Comparison of ENCODE assay signal across 1 cellular context in the genomic region with DNA sequence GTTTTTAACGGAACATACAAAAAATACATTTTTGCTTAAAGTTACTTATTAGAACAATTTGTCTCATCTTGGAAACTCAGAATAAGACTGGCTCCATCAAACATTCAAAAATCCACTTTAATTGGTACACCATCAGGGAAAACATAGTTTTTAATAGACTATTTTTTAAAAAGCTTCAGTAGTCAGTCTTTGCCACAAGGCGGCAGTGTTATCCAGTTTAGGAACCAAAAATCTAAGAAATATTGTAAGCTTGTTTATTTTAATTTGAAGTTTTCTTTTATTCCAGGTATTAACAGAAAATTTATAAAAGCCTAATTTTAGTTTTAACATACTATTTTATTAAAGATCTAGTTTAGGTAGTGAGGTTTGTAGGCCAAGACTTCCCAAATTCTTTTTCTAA.
TF ChIP-seq lines count a peak whose summit lies in the region.

No MANE protein-coding gene starts in this region.

TF ChIP-seq in HCT116, 20 proteins besides CTCF, POLR2A, EP300 and RAD21 (continued from another document):
- TF ChIP-seq YY1 (IDR thresholded peaks at IDR 0.05; ENCODE audit: extremely low read depth, insufficient replicate concordance, low read depth, low read length) (no peak), JUND (IDR thresholded peaks at IDR 0.05) (no peak), EGR1 (IDR thresholded peaks at IDR 0.05; ENCODE audit: low read depth) (no peak), SP1 (IDR thresholded peaks at IDR 0.05; ENCODE audit: low read depth) (no peak), CEBPB (IDR thresholded peaks at IDR 0.05; ENCODE audit: low read depth) (no peak), POLR2AphosphoS5 (IDR thresholded peaks at IDR 0.05; ENCODE audit: low read depth, low read length) (no peak), SRF (IDR thresholded peaks at IDR 0.05; ENCODE audit: low read depth) (no peak), EZH2phosphoT487 (IDR thresholded peaks at IDR 0.05; ENCODE audit: borderline replicate concordance) (no peak), CBX3 (IDR thresholded peaks at IDR 0.05; ENCODE audit: low read depth) (no peak), ZFX (IDR thresholded peaks at IDR 0.05) (no peak)
- TF ChIP-seq, protein P1, sequence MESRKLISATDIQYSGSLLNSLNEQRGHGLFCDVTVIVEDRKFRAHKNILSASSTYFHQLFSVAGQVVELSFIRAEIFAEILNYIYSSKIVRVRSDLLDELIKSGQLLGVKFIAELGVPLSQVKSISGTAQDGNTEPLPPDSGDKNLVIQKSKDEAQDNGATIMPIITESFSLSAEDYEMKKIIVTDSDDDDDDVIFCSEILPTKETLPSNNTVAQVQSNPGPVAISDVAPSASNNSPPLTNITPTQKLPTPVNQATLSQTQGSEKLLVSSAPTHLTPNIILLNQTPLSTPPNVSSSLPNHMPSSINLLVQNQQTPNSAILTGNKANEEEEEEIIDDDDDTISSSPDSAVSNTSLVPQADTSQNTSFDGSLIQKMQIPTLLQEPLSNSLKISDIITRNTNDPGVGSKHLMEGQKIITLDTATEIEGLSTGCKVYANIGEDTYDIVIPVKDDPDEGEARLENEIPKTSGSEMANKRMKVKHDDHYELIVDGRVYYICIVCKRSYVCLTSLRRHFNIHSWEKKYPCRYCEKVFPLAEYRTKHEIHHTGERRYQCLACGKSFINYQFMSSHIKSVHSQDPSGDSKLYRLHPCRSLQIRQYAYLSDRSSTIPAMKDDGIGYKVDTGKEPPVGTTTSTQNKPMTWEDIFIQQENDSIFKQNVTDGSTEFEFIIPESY (IDR thresholded peaks at IDR 0.05; ENCODE audit: extremely low read depth, insufficient replicate concordance, low read length), result no peak
